ENCODE assay signal across 1 cellular context in the genomic region with DNA sequence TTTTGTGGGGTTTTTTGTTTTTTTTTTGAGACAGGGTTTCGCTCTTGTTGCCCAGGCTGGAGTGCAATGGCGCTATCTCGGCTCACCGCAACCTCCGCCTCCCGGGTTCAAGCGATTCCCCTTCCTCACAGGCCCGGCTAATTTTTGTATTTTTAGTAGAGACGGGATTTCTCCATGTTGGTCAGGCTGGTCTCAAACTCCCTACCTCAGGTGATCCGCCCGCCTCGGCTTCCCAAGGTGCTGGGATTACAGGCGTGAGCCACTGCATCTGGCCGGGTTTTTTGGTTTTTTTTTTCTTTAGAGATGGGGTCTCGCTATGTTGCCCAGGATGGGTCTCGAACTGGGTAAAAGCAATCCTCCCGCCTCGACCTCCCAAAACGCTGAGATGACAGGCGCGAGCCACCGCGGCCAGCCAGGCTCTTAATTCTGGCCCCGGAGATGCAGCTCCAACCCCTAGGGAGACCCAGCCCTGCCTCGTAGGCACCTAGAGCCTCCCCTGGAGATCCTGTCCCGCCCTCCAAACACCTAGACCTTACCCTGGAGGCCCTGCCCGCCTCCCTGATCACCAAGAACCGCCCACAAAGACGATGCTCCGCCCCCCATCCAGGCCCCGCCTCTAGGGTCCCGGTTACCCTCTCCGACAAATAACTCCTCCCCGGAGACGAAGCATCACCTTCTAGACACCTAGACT.
TF ChIP-seq lines count a peak whose summit lies in the region.

No MANE protein-coding gene starts in this region.

TF ChIP-seq in HCT116, 20 proteins besides CTCF, POLR2A, EP300 and RAD21:
- TF ChIP-seq ZFX (IDR thresholded peaks at IDR 0.05), result peak; percentile 1; the same call in 1 of the 2 replicates
TF ChIP-seq in HCT116: peak in this region for 1; not testable (repeated sequence) for 19.
